Comparison of ENCODE assay signal across 9 cellular contexts in genomic region chr9:133119461-133120342, GRCh38. TPM values are rescaled to one million over a fixed set of nuclear protein-coding genes. Genes with fewer than 3 reads are reported as not detected.
DNase-seq lines count a peak whose midpoint lies in the region; ATAC-seq, FAIRE-seq and TF ChIP-seq lines count a peak whose summit lies in the region.
"Had no signal": no experiment of that assay in that cellular context is flagged by ENCODE, and none has a peak within 500 bp of the region (broad histone marks: within the 10 kb centered on the region; RNA-seq: fewer than 3 reads in every experiment).

No MANE protein-coding gene starts in this region.

- intact Hi-C loops in mammary epithelial cell (cut with micrococcal nuclease), result loop anchor here (1.0 kb wide), 1 partner anchor 25 kb away; no protein-coding TSS in a partner anchor

- H3K27me3 Mint-ChIP-seq in HFFc6 (ENCODE audit: insufficient read depth), result no peaks in the 10 kb centered on the region; the same call in 1 of the 2 replicates

- H3K36me3 ChIP-seq in mammary epithelial cell (ENCODE audit: insufficient read depth, low read length), result no peaks in the 10 kb centered on the region
- H3K36me3 ChIP-seq in mesenchymal stem cell (ENCODE audit: control insufficient read depth in 1 of 2, insufficient read depth in 2 of 2, low read depth in 1 of 2, low read length in 2 of 2), result peaks cover 0 to 21% of the 10 kb centered on the region in 2 experiments
- no peaks in the 10 kb centered on the region for H3K36me3 ChIP-seq in urinary bladder (ENCODE audit: insufficient read depth)

- peaks cover 27% of the 10 kb centered on the region for H3K79me1 ChIP-seq in mesenchymal stem cell (replicated peaks; ENCODE audit: low read length, poor library complexity, severe bottlenecking)

- peak overlapping the region; percentile 60 to 67 for H3K4ac ChIP-seq in mesenchymal stem cell (ENCODE audit: low read depth in 1 of 2, low read length in 2 of 2)

- CTCF ChIA-PET in A549 (lab: Yijun Ruan, JAX) (interaction anchor here (0.8 to 30.3 kb wide), 8 partner anchors 13 to 142 kb away, joined by 3 to 1284 read pairs (median 4); no protein-coding TSS in a partner anchor), mammary epithelial cell (lab: Charles Lee; ENCODE audit: low non-redundant PET) (no interaction called here)

- no TSS peak for BruUV-seq in mammary epithelial cell (replicated peaks; lab: Mats Ljungman, UMichigan)

- H4K8ac ChIP-seq in mesenchymal stem cell (ENCODE audit: low read length), result peak overlapping the region; percentile 19

- peak overlapping the region; percentile 100 for H3K4me2 ChIP-seq in A549
- H3K4me2 ChIP-seq in mammary epithelial cell (ENCODE audit: insufficient read depth, low read depth, low read length), result peak overlapping the region; percentile 99
- H3K4me2 ChIP-seq in mesenchymal stem cell (ENCODE audit: low read length, poor library complexity, severe bottlenecking), result peak overlapping the region; percentile 40

- H3K36me3 Mint-ChIP-seq in HFFc6 (ENCODE audit: low read depth), result no peaks in the 10 kb centered on the region

- in situ Hi-C loops in mammary epithelial cell (cut with MboI; ENCODE audit: low sequenced_read_pairs in 2 of 2), result no loop called here
- in situ Hi-C loops in GM13977 (cut with MboI; ENCODE audit: low pct_unique_long_range_greater_than_20kb, low sequenced_read_pairs, unreplicated experiment), result no loop called here

- TF ChIP-seq CTCF in A549 (IDR thresholded peaks at IDR 0.05) (no peak), HFFc6 (IDR thresholded peaks at IDR 0.05) (no peak), mammary epithelial cell (conservative IDR thresholded peaks at IDR 0.05 in 1 of 2, IDR thresholded peaks at IDR 0.05 in 1 of 2; ENCODE audit: extremely low read depth in 1 of 2, insufficient read depth in 1 of 2, low read depth in 1 of 2, low read length in 2 of 2) (no peak), GM13977 (IDR thresholded peaks at IDR 0.05; ENCODE audit: extremely low read depth, insufficient read depth, missing control alignments) (no peak)

- H2BK15ac ChIP-seq in mesenchymal stem cell (ENCODE audit: low read depth, poor library complexity, severe bottlenecking), result no peak overlapping the region

- peaks cover 48% of the 10 kb centered on the region for H3K4me1 Mint-ChIP-seq in HFFc6 (ENCODE audit: low read depth)

- H3K9ac ChIP-seq in mammary epithelial cell (ENCODE audit: insufficient read depth, low read length), result no peak overlapping the region
- H3K9ac ChIP-seq in mesenchymal stem cell (ENCODE audit: low read length), result peak overlapping the region; percentile 91

- TF ChIP-seq RAD21 in A549 (conservative IDR thresholded peaks at IDR 0.05 in 1 of 2, IDR thresholded peaks at IDR 0.05 in 1 of 2), result no peak

- H3K27ac ChIP-seq in A549 (peak overlapping the region; percentile 80 to 95; a peak in 4 of 6 replicates), mammary epithelial cell (ENCODE audit: insufficient read depth, low read depth, low read length) (no peak overlapping the region), mesenchymal stem cell (ENCODE audit: low read length, poor library complexity, severe bottlenecking) (no peak overlapping the region), urinary bladder (ENCODE audit: low read depth) (no peak overlapping the region)

- 90% methylated on average over 25 of the region's 30 CpGs for WGBS in A549 (ENCODE audit: missing lambda C conversion rate)
- WGBS in mammary epithelial cell (ENCODE audit: low coverage, missing lambda C conversion rate), result 62% methylated on average over 18 of the region's 30 CpGs
- 49% methylated on average over 29 of the region's 30 CpGs for WGBS in mesenchymal stem cell
- 32% methylated on average over 30 of the region's 30 CpGs for WGBS in urinary bladder

- peaks cover 20% of the 10 kb centered on the region for H3K4me1 ChIP-seq in A549
- peaks cover 23% of the 10 kb centered on the region for H3K4me1 ChIP-seq in mammary epithelial cell (ENCODE audit: insufficient read depth, low read length)
- peaks cover 70% of the 10 kb centered on the region for H3K4me1 ChIP-seq in mesenchymal stem cell (ENCODE audit: control insufficient read depth, insufficient read depth, low read depth, low read length)
- no peaks in the 10 kb centered on the region for H3K4me1 ChIP-seq in urinary bladder (ENCODE audit: insufficient read depth)

- peaks cover 53% of the 10 kb centered on the region for H3K79me2 ChIP-seq in mammary epithelial cell (ENCODE audit: insufficient read depth, low read length)

- no peak for FAIRE-seq in A549 (lab: Jason Lieb, UNC)
- FAIRE-seq: GM18507 had no signal

- H3K18ac ChIP-seq in mesenchymal stem cell (ENCODE audit: low read depth in 1 of 2, low read length in 2 of 2), result peak overlapping the region; percentile 43 to 61

- peak overlapping the region in 1 of 2 experiments; percentile 96 for H3K14ac ChIP-seq in mesenchymal stem cell (ENCODE audit: low read length in 2 of 2)

- no peak overlapping the region for H2BK120ac ChIP-seq in mesenchymal stem cell (ENCODE audit: low read depth, low read length)

- peak overlapping the region; percentile 65 for H4K91ac ChIP-seq in mesenchymal stem cell (ENCODE audit: low read length)

- H2BK5ac ChIP-seq in mesenchymal stem cell (ENCODE audit: low read depth, low read length, poor library complexity, severe bottlenecking), result no peak overlapping the region

- POLR2A ChIA-PET in A549 (lab: Yijun Ruan, JAX), result interaction anchor here (0.8 to 2.0 kb wide), 2 partner anchors 29 to 89 kb away, joined by 4 to 8 read pairs; partner anchors contain the start of gene GTF3C5

- TF ChIP-seq EP300 in A549 (IDR thresholded peaks at IDR 0.05), result no peak

- H3K27ac Mint-ChIP-seq in HFFc6, result peak overlapping the region; percentile 43

- TF ChIP-seq POLR2A in A549 (IDR thresholded peaks at IDR 0.05; ENCODE audit: low read length), result no peak

- dilution Hi-C loops in mammary epithelial cell (cut with HindIII; ENCODE audit: low sequenced_read_pairs), result loop anchor here (5.0 kb wide), 4 partner anchors 42 to 98 kb away; no protein-coding TSS in a partner anchor

- H3K27me3 ChIP-seq in mammary epithelial cell (ENCODE audit: insufficient read depth, low read length) (no peaks in the 10 kb centered on the region), mesenchymal stem cell (ENCODE audit: control insufficient read depth in 1 of 2, insufficient read depth in 1 of 2, low read length in 2 of 2) (no peaks in the 10 kb centered on the region)

- H3K4me3 Mint-ChIP-seq in HFFc6, result peak overlapping the region; percentile 84

- peak overlapping the region; percentile 94; the same call in 2 of the 3 replicates for H3K4me3 ChIP-seq in A549
- peak overlapping the region in 2 of 3 experiments; percentile 62 to 83 for H3K4me3 ChIP-seq in mammary epithelial cell (replicated peaks in 1 of 3; ENCODE audit: insufficient read depth in 1 of 3, low read depth in 2 of 3, low read length in 3 of 3)
- peak overlapping the region; percentile 3 to 90 for H3K4me3 ChIP-seq in mesenchymal stem cell (ENCODE audit: insufficient read depth in 1 of 2, low read depth in 1 of 2, low read length in 2 of 2)
- H3K4me3 ChIP-seq in urinary bladder (ENCODE audit: low read depth, low read length), result peak overlapping the region; percentile 65

- H4K20me1 ChIP-seq in mammary epithelial cell (ENCODE audit: insufficient read depth, low read length), result peaks cover 3% of the 10 kb centered on the region

- no peak for ATAC-seq in A549

- H2AFZ ChIP-seq in mammary epithelial cell (ENCODE audit: low read depth, low read length), result no peak overlapping the region
- H2AFZ ChIP-seq in mesenchymal stem cell (ENCODE audit: low read depth, low read length), result no peak overlapping the region

- H3K9me3 ChIP-seq in A549, result no peaks in the 10 kb centered on the region
- no peaks in the 10 kb centered on the region for H3K9me3 ChIP-seq in mammary epithelial cell (replicated peaks; ENCODE audit: insufficient read depth, low read length)
- no peaks in the 10 kb centered on the region for H3K9me3 ChIP-seq in mesenchymal stem cell (ENCODE audit: control insufficient read depth, low read length)

- H2BK12ac ChIP-seq in mesenchymal stem cell (ENCODE audit: low read length in 2 of 2), result peak overlapping the region in 1 of 2 experiments; percentile 32

- DNase-seq in A549 (ENCODE audit: low read depth in 1 of 2, low spot score in 1 of 2), result no peak
- no peak for DNase-seq in HFFc6
- no peak for DNase-seq in mammary epithelial cell
- no peak for DNase-seq in mesenchymal stem cell
- no peak for DNase-seq in NCI-H526 treated with DMSO at 0.1 percent for 48 hours (lab: John Stamatoyannopoulos, UW)
- DNase-seq in GM13977 (ENCODE audit: low spot score), result no peak
- DNase-seq in NCI-H510A treated with DMSO at 0.1 percent for 48 hours (lab: John Stamatoyannopoulos, UW), result no peak

- peak overlapping the region in 1 of 2 experiments; percentile 51 for H3K23ac ChIP-seq in mesenchymal stem cell (ENCODE audit: low read length in 2 of 2)

- H2AK5ac ChIP-seq in mesenchymal stem cell (ENCODE audit: low read length, severe bottlenecking), result peak overlapping the region; percentile 34

- no peaks in the 10 kb centered on the region for H3K9me3 Mint-ChIP-seq in HFFc6

RNA-seq across cellular contexts. Expression of gene RALGDS, which starts 1.3 kb away (rescaled TPM):
- 12.1 and 14.8 TPM in 2 replicates for polyA plus RNA-seq in A549 (2011; rRNA removed)
- polyA plus RNA-seq in A549 (2012; cell fraction: cytosol; rRNA removed), result 20.1 and 25.2 TPM in 2 replicates
- 64.4 and 72.8 TPM in 2 replicates for polyA plus RNA-seq in A549 (2012; cell fraction: nucleus; rRNA removed)
- 8.6 to 10.2 TPM (median 8.9 TPM) in 3 replicates for polyA plus RNA-seq in A549 (2017; fragmentation: RNase III; extraction: RNeasy Plus Mini Kit Qiagen cat#74134 plus additional on column Dnase treatment)
- polyA minus RNA-seq in A549 (2011; rRNA and poly(A)+ RNA removed), result 6.9 and 8.3 TPM in 2 replicates
- 10 to 100 TPM; 12.1 to 15.8 (median 14.8) TPM for total RNA-seq in HFFc6 (2021; fragmentation: NEBNext Ultra II Directional; extraction: Animal tissue kit (Norgen Biotek cat#: 25700))
- total RNA-seq in mammary epithelial cell, result 10 to 100 TPM; 15.2 to 19.9 TPM
- polyA plus RNA-seq in mammary epithelial cell, result 37.8 TPM
- polyA minus RNA-seq in mammary epithelial cell, result 35.5 TPM
- 30.8 TPM for polyA plus RNA-seq in mesenchymal stem cell (2013, experiment 1 of 2)
- 27.5 TPM for polyA plus RNA-seq in mesenchymal stem cell (2013, experiment 2 of 2)
- total RNA-seq in urinary bladder, result 32.0 TPM
- polyA plus RNA-seq in urinary bladder, result 53.9 TPM

RNA-seq across cellular contexts. Expression of gene GBGT1, which starts 44.0 kb away (rescaled TPM):
- polyA plus RNA-seq in A549 (2011; rRNA removed) (1.7 and 2.7 TPM in 2 replicates), A549 (2017; fragmentation: RNase III; extraction: RNeasy Plus Mini Kit Qiagen cat#74134 plus additional on column Dnase treatment) (1.5 to 2.6 TPM (median 2.4 TPM) in 3 replicates), mammary epithelial cell (0.78 TPM), urinary bladder (14.2 TPM)
- 1.9 and 3.0 TPM in 2 replicates for polyA plus RNA-seq in A549 (2012; cell fraction: cytosol; rRNA removed)
- 5.4 and 6.3 TPM in 2 replicates for polyA plus RNA-seq in A549 (2012; cell fraction: nucleus; rRNA removed)
- polyA minus RNA-seq in A549 (2011; rRNA and poly(A)+ RNA removed), result 4.3 and 4.9 TPM in 2 replicates
- 1 to 10 TPM; 1.1 to 2.8 (median 1.7) TPM for total RNA-seq in HFFc6 (2021; fragmentation: NEBNext Ultra II Directional; extraction: Animal tissue kit (Norgen Biotek cat#: 25700))
- total RNA-seq in mammary epithelial cell (1 to 10 TPM in 1 of 2 donors, under 1 TPM in 1; 0.83 to 1.7 TPM), urinary bladder (5.8 TPM)
- polyA minus RNA-seq in mammary epithelial cell, result not detected
- 15.3 TPM for polyA plus RNA-seq in mesenchymal stem cell (2013, experiment 1 of 2)
- 14.4 TPM for polyA plus RNA-seq in mesenchymal stem cell (2013, experiment 2 of 2)

RNA-seq across cellular contexts. Expression of gene CEL, which starts 57.9 kb away (rescaled TPM):
- polyA plus RNA-seq in A549 (2011; rRNA removed) (0.23 and 0.28 TPM in 2 replicates), A549 (2017; fragmentation: RNase III; extraction: RNeasy Plus Mini Kit Qiagen cat#74134 plus additional on column Dnase treatment) (0.68 to 0.87 TPM (median 0.87 TPM) in 3 replicates), mammary epithelial cell (1.2 TPM), urinary bladder (1.4 TPM)
- 0.63 and 0.75 TPM in 2 replicates for polyA plus RNA-seq in A549 (2012; cell fraction: cytosol; rRNA removed)
- 5.7 TPM in 2 replicates for polyA plus RNA-seq in A549 (2012; cell fraction: nucleus; rRNA removed)
- 0.19 and 0.29 TPM in 2 replicates for polyA minus RNA-seq in A549 (2011; rRNA and poly(A)+ RNA removed)
- total RNA-seq in HFFc6 (2021; fragmentation: NEBNext Ultra II Directional; extraction: Animal tissue kit (Norgen Biotek cat#: 25700)), result under 1 TPM; 0.25 to 0.60 (median 0.43) TPM
- total RNA-seq in mammary epithelial cell (1 to 10 TPM in 1 of 2 donors, under 1 TPM in 1; 0.50 to 2.6 TPM), urinary bladder (0.95 TPM)
- polyA minus RNA-seq in mammary epithelial cell, result 1.3 TPM
- polyA plus RNA-seq in mesenchymal stem cell (2013, experiment 1 of 2), result 0.57 TPM
- polyA plus RNA-seq in mesenchymal stem cell (2013, experiment 2 of 2), result 0.55 TPM

Comparison
In these comparisons a context has a peak if more than half of its experiments do, and no peak if none do; other contexts are left out.
1. H3K27ac ChIP-seq: peak in A549 (2 of 2); none in mammary epithelial cell (single experiment), mesenchymal stem cell (single experiment) and urinary bladder (single experiment).
2. H3K4me2 ChIP-seq: peak in every context shown above with its lines; median percentile 100 in A549; 99 in mammary epithelial cell; 40 in mesenchymal stem cell.
3. Peak in every context shown above with its lines, with median percentiles within 50 percentile points of each other: H3K4me3 ChIP-seq.